ENCODE assay signal across 1 cellular context in genomic region chr4:184342167-184342856, GRCh38.
TF ChIP-seq lines count a peak whose summit lies in the region.

No MANE protein-coding gene starts in this region.

TF ChIP-seq in K562, 482 proteins besides CTCF, POLR2A, EP300 and RAD21:
- TF ChIP-seq ZNF592 (IDR thresholded peaks at IDR 0.05) (peak; percentile 89), DMBX1 (CRISPR knock-in tag; IDR thresholded peaks at IDR 0.05; ENCODE audit: borderline replicate concordance) (peak; percentile 74), MTF1 (CRISPR knock-in tag; IDR thresholded peaks at IDR 0.05; ENCODE audit: borderline replicate concordance) (no peak), RUNX1 (IDR thresholded peaks at IDR 0.05; ENCODE audit: low read depth) (no peak), ZNF740 (CRISPR knock-in tag; IDR thresholded peaks at IDR 0.05) (no peak), ZNF740 (tag; IDR thresholded peaks at IDR 0.05) (peak in 1 of 2 experiments; percentile 77; a peak in 1 of 4 replicates), PTRF (tag; IDR thresholded peaks at IDR 0.05) (peak; percentile 69; the same call in 1 of the 2 replicates), PTTG1 (tag; IDR thresholded peaks at IDR 0.05; ENCODE audit: low read depth) (peak; percentile 73), ZNF668 (CRISPR knock-in tag; IDR thresholded peaks at IDR 0.05) (0 out of 2 replicates have a peak, but pooled peaks have one; percentile 34), HMBOX1 (IDR thresholded peaks at IDR 0.05) (peak; percentile 86), THAP12 (CRISPR knock-in tag; IDR thresholded peaks at IDR 0.05) (no peak), TRIM24 (IDR thresholded peaks at IDR 0.05) (no peak), PRDM10 (IDR thresholded peaks at IDR 0.05; ENCODE audit: partially characterized antibody) (peak; percentile 57), NR2C1 (IDR thresholded peaks at IDR 0.05) (no peak), NR2C1 (tag; IDR thresholded peaks at IDR 0.05) (peak; percentile 41; the same call in 1 of the 2 replicates), NR4A1 (CRISPR knock-in tag; IDR thresholded peaks at IDR 0.05) (no peak), NR4A1 (tag; IDR thresholded peaks at IDR 0.05) (0 out of 2 replicates have a peak, but pooled peaks have one; percentile 70), SMAD4 (CRISPR knock-in tag; conservative IDR thresholded peaks at IDR 0.05) (0 out of 2 replicates have a peak, but pooled peaks have one; percentile 43), MEF2D (tag; conservative IDR thresholded peaks at IDR 0.05; ENCODE audit: low read depth) (0 out of 2 replicates have a peak, but pooled peaks have one; percentile 45), HINFP (tag; conservative IDR thresholded peaks at IDR 0.05; ENCODE audit: low read depth) (peak; percentile 34; the same call in 1 of the 2 replicates), POLR2AphosphoS5 (IDR thresholded peaks at IDR 0.05; ENCODE audit: control insufficient read depth, insufficient read depth, low read depth, low read length) (no peak), TARDBP (IDR thresholded peaks at IDR 0.05) (no peak), ZBTB34 (CRISPR knock-in tag; IDR thresholded peaks at IDR 0.05) (0 out of 2 replicates have a peak, but pooled peaks have one; percentile 31), DDX20 (tag; IDR thresholded peaks at IDR 0.05; ENCODE audit: low read depth) (0 out of 2 replicates have a peak, but pooled peaks have one; percentile 38), ID3 (CRISPR knock-in tag; IDR thresholded peaks at IDR 0.05) (no peak), ID3 (tag; IDR thresholded peaks at IDR 0.05) (0 out of 2 replicates have a peak, but pooled peaks have one; percentile 49), CREB3 (tag; conservative IDR thresholded peaks at IDR 0.05; ENCODE audit: low read depth) (peak; percentile 78; the same call in 1 of the 2 replicates), XRCC3 (IDR thresholded peaks at IDR 0.05) (no peak), PYGO2 (tag; IDR thresholded peaks at IDR 0.05) (0 out of 2 replicates have a peak, but pooled peaks have one; percentile 33), GATAD2B (IDR thresholded peaks at IDR 0.05; ENCODE audit: borderline replicate concordance) (no peak), CEBPB (tag; IDR thresholded peaks at IDR 0.05) (no peak), CBFA2T3 (IDR thresholded peaks at IDR 0.05) (peak; percentile 24; the same call in 1 of the 2 replicates), KLF1 (tag; IDR thresholded peaks at IDR 0.05) (no peak), BRF1 (IDR thresholded peaks at IDR 0.05; ENCODE audit: borderline replicate concordance, extremely low read depth, insufficient read length) (no peak), NFIC (IDR thresholded peaks at IDR 0.05) (no peak)
